11 cellular contexts compared by ENCODE assay signal in the genomic region with DNA sequence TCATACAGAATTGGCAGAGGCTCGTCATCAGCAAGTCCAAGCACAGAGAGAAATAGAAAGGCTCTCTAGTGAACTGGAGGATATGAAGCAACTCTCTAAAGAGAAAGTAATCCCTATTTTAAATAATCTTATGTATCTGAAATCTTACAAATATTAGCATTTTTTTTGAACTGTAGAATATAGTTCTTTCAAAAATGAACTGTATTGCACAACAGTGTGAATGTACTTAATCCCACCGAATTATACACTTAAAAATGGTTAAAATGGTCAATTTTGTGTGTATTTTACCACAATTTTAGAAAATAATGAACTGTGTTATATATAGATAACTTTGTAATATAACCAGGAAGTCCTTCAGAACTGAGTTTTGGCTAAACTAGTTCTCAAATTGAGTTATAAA.
"Had no signal": no experiment of that assay in that cellular context is flagged by ENCODE, and none has a peak within 500 bp of the region (broad histone marks: within the 10 kb centered on the region; RNA-seq: fewer than 3 reads in every experiment).

No MANE protein-coding gene starts in this region.

- H2AFZ ChIP-seq: GM23248, GM23338 had no signal

- ATAC-seq: GM23338, HCT116 had no signal

- H3K27ac ChIP-seq: GM23248 had no signal

- DNase-seq: GM23248, GOT3, H7, H9, HCEC 1CT, HFFc6 had no signal

- H3K9ac ChIP-seq: GM23248 had no signal

- FAIRE-seq: H1, H54 had no signal

- H3K36me3 ChIP-seq: HAP-1 had no signal

- H3K4me3 ChIP-seq: GM23248, GM23338, HAP-1 had no signal

- H3K4me2 ChIP-seq: GM23338 had no signal
